ENCODE assay signal across 7 cellular contexts in the genomic region with DNA sequence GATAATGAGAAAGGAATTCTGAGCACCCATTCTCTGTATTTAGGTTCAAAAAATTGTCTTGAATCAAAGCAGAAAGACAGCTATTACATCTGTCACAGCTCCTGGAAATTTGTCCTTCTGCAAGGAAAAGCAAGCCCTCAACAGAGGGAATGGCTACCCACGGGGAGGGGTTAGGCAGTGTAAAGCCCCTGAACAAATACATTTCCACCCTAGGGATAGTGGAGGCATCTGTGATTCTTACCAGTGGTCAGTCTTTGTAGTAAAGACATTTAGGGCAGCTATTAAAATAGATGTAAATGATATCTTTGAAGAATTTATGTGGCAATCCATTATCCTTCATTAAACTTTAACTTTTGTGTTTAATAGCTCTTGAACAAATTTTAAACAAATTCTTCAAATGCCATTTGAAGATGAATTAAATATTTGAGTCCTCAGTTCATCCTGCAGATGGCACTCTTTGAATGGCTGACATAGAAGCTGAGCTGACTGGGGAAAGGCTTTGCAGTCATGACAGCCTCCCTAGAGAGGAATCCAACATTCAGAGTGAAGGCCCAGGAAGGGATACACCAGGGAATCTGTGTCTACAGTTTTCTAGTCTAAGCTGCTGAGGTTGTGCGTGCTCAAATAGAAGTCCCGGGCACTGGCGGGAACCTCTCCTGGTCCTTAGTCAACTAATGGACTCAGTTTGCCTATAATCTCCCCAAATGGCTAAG.
DNase-seq lines count a peak whose midpoint lies in the region; ATAC-seq, FAIRE-seq and TF ChIP-seq lines count a peak whose summit lies in the region.

No MANE protein-coding gene starts in this region.

- H3K4me1 ChIP-seq in cardiac muscle cell (ENCODE audit: low read depth): no peaks in the 10 kb centered on the region

- peak; percentile 94 for FAIRE-seq in TTC549 (lab: Jason Lieb, UNC)

- no peaks in the 10 kb centered on the region for H3K36me3 ChIP-seq in cardiac muscle cell

- no peaks in the 10 kb centered on the region for H3K9me3 ChIP-seq in cardiac muscle cell (ENCODE audit: low read depth)

- DNase-seq in NCI-H1436 treated with DMSO at 0.1 percent for 48 hours (lab: John Stamatoyannopoulos, UW) (peak; percentile 30), cardiac muscle cell (ENCODE audit: low read depth in 1 of 2, low spot score in 1 of 2) (peak; percentile 69 to 81), retina (peak; percentile 52)
- no peak for DNase-seq in stimulated activated CD4-positive, alpha-beta T cell treated with anti-CD3 and anti-CD28 coated beads, Interleukin-4, amount 100 ng/mL, for 1 hour

- H3K27ac ChIP-seq in cardiac muscle cell: no peak overlapping the region

- no peaks in the 10 kb centered on the region for H3K27me3 ChIP-seq in cardiac muscle cell

- peak; percentile 18; the same call in 1 of the 2 replicates for TF ChIP-seq CTCF in GM12875 (IDR thresholded peaks at IDR 0.05; ENCODE audit: borderline replicate concordance, insufficient read depth, low read depth, low read length)
- TF ChIP-seq CTCF in cardiac muscle cell (IDR thresholded peaks at IDR 0.05; ENCODE audit: low read depth, low read length): peak; percentile 63

- no peak overlapping the region for H3K4me3 ChIP-seq in GM12875 (ENCODE audit: low read depth, low read length)
- no peak overlapping the region for H3K4me3 ChIP-seq in cardiac muscle cell

- ATAC-seq in HG02970 (IDR thresholded peaks at IDR 0.05; ENCODE audit: low FRiP score, unreplicated experiment): no peak
